23 cellular contexts compared by ENCODE assay signal in the genomic region with DNA sequence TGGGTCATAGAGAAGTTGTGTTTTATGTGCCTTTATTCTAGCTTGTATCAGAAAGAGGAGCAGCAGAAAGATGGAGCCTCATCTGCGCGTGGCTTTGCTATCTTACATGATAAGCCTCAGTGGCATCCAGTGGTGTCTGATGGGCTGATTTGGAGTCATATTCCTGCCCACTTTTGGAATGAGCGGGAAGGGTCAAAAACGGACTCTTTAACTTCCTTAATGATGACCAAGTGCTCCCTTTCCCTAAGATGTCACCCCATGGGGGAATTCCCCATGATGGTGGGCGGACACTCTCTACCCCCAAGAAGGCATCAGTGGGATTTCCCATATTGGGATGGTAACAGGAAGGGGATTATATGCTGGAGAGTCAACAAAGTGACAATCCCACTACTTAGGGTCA.
DNase-seq lines count a peak whose midpoint lies in the region; TF ChIP-seq lines count a peak whose summit lies in the region.
"Had no signal": no experiment of that assay in that cellular context is flagged by ENCODE, and none has a peak within 500 bp of the region (broad histone marks: within the 10 kb centered on the region; RNA-seq: fewer than 3 reads in every experiment).

No MANE protein-coding gene starts in this region.

- WGBS in endodermal cell (ENCODE audit: insufficient coverage in 1 of 2, insufficient read length in 1 of 2), 2 experiments = 88 to 94% methylated on average over 4 to 5 of the region's 5 CpGs
- whole genome bisulfite sequencing in adrenal gland, 4 donors = 86 to 94% (median 89%) methylated on average over 5 of the region's 5 CpGs

- DNase-seq in endodermal cell (peak; percentile 13), osteocyte (ENCODE audit: extremely low spot score, unreplicated experiment) (peak; percentile 73), adrenal gland (no peak), NCI-H1092 treated with DMSO at 0.1 percent for 48 hours (lab: John Stamatoyannopoulos, UW) (no peak), MV-4-11 (lab: John Stamatoyannopoulos, UW) (no peak)
- DNase-seq: 8988T; ACHN; BE2C; C1 segment of cervical spinal cord; CD4-positive, alpha-beta memory T cell; CD4-positive, CD25-positive, alpha-beta regulatory T cell; CD8-positive, alpha-beta memory T cell; COR-L47; DMS 273 treated with DMSO at 0.1 percent for 48 hours; DMS153; DMS53; DMS79; DND-41; EL; GDM1 had no signal

- no peak overlapping the region for H3K27ac ChIP-seq in endodermal cell (ENCODE audit: low read depth, low read length)
- no peak overlapping the region for H3K27ac ChIP-seq in adrenal gland
- H3K27ac ChIP-seq: BLaER1 had no signal

- peaks cover 26% of the 10 kb centered on the region for H3K4me1 Mint-ChIP-seq in endodermal cell
- H3K4me1 Mint-ChIP-seq in osteocyte (ENCODE audit: unreplicated experiment) = peaks cover 5% of the 10 kb centered on the region

- H3K4me3 ChIP-seq in endodermal cell (ENCODE audit: low read length) = no peak overlapping the region
- H3K4me3 ChIP-seq in adrenal gland = no peak overlapping the region
- H3K4me3 ChIP-seq: BLaER1, GM12878 had no signal

- no peak overlapping the region for H3K9ac ChIP-seq in endodermal cell (ENCODE audit: extremely low read depth, low read length, poor library complexity, severe bottlenecking)
- H3K9ac ChIP-seq: BLaER1 had no signal

- H3K27ac Mint-ChIP-seq in endodermal cell (no peak overlapping the region), osteocyte (ENCODE audit: unreplicated experiment) (no peak overlapping the region)
- H3K27ac Mint-ChIP-seq: CD14-positive monocyte; CD4-positive, alpha-beta memory T cell; CD4-positive, CD25-positive, alpha-beta regulatory T cell; CD8-positive, alpha-beta memory T cell had no signal

- H3K9me3 ChIP-seq in endodermal cell (ENCODE audit: control insufficient read depth, low read length) (no peaks in the 10 kb centered on the region), adrenal gland (replicated peaks in 1 of 3) (no peaks in the 10 kb centered on the region)
- H3K9me3 ChIP-seq: BE2C, BLaER1 had no signal

- intact Hi-C loops in adrenal gland (cut with DNase I) = no loop called here

- H3K36me3 ChIP-seq in endodermal cell (ENCODE audit: control insufficient read depth, insufficient read depth, low read length) = no peaks in the 10 kb centered on the region
- H3K36me3 ChIP-seq in adrenal gland (replicated peaks in 1 of 2) = no peaks in the 10 kb centered on the region
- H3K36me3 ChIP-seq: BE2C, BLaER1 had no signal

- TF ChIP-seq CTCF in endodermal cell (conservative IDR thresholded peaks at IDR 0.05) (no peak), osteocyte (IDR thresholded peaks at IDR 0.05) (no peak), adrenal gland (IDR thresholded peaks at IDR 0.05) (no peak)

- H3K9me3 Mint-ChIP-seq in endodermal cell (no peaks in the 10 kb centered on the region), osteocyte (ENCODE audit: unreplicated experiment) (no peaks in the 10 kb centered on the region)

- no peaks in the 10 kb centered on the region for H3K27me3 ChIP-seq in endodermal cell (ENCODE audit: control insufficient read depth, insufficient read depth, low read length, poor library complexity, severe bottlenecking)
- H3K27me3 ChIP-seq in adrenal gland = no peaks in the 10 kb centered on the region
- H3K27me3 ChIP-seq: BLaER1 had no signal

- H3K4me3 Mint-ChIP-seq in endodermal cell = no peak overlapping the region
- no peak overlapping the region for H3K4me3 Mint-ChIP-seq in osteocyte (ENCODE audit: unreplicated experiment)
- H3K4me3 Mint-ChIP-seq: CD14-positive monocyte; CD4-positive, alpha-beta memory T cell; CD4-positive, CD25-positive, alpha-beta regulatory T cell; CD8-positive, alpha-beta memory T cell had no signal

- no peak for TF ChIP-seq POLR2A in adrenal gland (IDR thresholded peaks at IDR 0.05)

- H3K4me1 ChIP-seq in endodermal cell (ENCODE audit: control insufficient read depth, insufficient read depth, low read length) = peaks cover 8% of the 10 kb centered on the region
- no peaks in the 10 kb centered on the region for H3K4me1 ChIP-seq in adrenal gland (replicated peaks in 1 of 2)
- H3K4me1 ChIP-seq: BE2C had no signal

- H3K27me3 Mint-ChIP-seq in endodermal cell (ENCODE audit: insufficient read depth) (peaks cover 22% of the 10 kb centered on the region), osteocyte (ENCODE audit: unreplicated experiment) (peaks cover 8% of the 10 kb centered on the region)
- H3K27me3 Mint-ChIP-seq: CD4-positive, CD25-positive, alpha-beta regulatory T cell had no signal

- H3K36me3 Mint-ChIP-seq in endodermal cell (ENCODE audit: low read depth) (peaks cover 2% of the 10 kb centered on the region), osteocyte (ENCODE audit: unreplicated experiment) (no peaks in the 10 kb centered on the region)
- H3K36me3 Mint-ChIP-seq: CD14-positive monocyte; CD4-positive, CD25-positive, alpha-beta regulatory T cell had no signal

Comparison
In these comparisons a context has a peak if more than half of its experiments do, and no peak if none do; other contexts are left out.
1. DNase-seq: peak in endodermal cell (single experiment) and osteocyte (single experiment); none in adrenal gland (0 of 7), NCI-H1092 treated with DMSO at 0.1 percent for 48 hours (single experiment) and MV-4-11 (single experiment).